Comparison of ENCODE assay signal across 10 cellular contexts in genomic region chr15:38068600-38068999, GRCh38.
DNase-seq lines count a peak whose midpoint lies in the region; ATAC-seq and TF ChIP-seq lines count a peak whose summit lies in the region.
"Had no signal": no experiment of that assay in that cellular context is flagged by ENCODE, and none has a peak within 500 bp of the region (broad histone marks: within the 10 kb centered on the region; RNA-seq: fewer than 3 reads in every experiment).

No MANE protein-coding gene starts in this region.

- no peak overlapping the region for H2BK5ac ChIP-seq in trophoblast cell (ENCODE audit: low read depth, low read length, poor library complexity)

- 54 to 79% methylated on average over 2 of the region's 2 CpGs for WGBS in esophagus squamous epithelium, 2 donors
- no CpG with 5 or more reads among the region's 2 CpGs for WGBS in trophoblast cell (ENCODE audit: extremely low coverage, insufficient coverage, insufficient read length)

- H4K12ac ChIP-seq in trophoblast cell (ENCODE audit: low read depth, low read length) = no peak overlapping the region

- no peak for TF ChIP-seq POLR2A in esophagus squamous epithelium (IDR thresholded peaks at IDR 0.05)

- intact Hi-C loops in esophagus squamous epithelium (cut with DNase I) = no loop called here

- no peak overlapping the region for H3K23ac ChIP-seq in trophoblast cell (ENCODE audit: low read length)

- H2BK120ac ChIP-seq in trophoblast cell (ENCODE audit: insufficient read depth, low read length, poor library complexity) = no peak overlapping the region

- H4K91ac ChIP-seq in trophoblast cell (ENCODE audit: low read depth, low read length) = no peak overlapping the region

- TF ChIP-seq CTCF in esophagus squamous epithelium (IDR thresholded peaks at IDR 0.05) = no peak

- no peaks in the 10 kb centered on the region for H3K27me3 ChIP-seq in BLaER1 treated with 17β-estradiol and CSF1 and Interleukin-3, amounts not matched to agents 10 nM and 100 nM
- H3K27me3 ChIP-seq in SJSA1 (replicated peaks) (no peaks in the 10 kb centered on the region), esophagus squamous epithelium (no peaks in the 10 kb centered on the region), trophoblast cell (ENCODE audit: insufficient read depth, low read length) (no peaks in the 10 kb centered on the region)

- no peak overlapping the region for H2AK5ac ChIP-seq in trophoblast cell (ENCODE audit: low read length)

- peaks cover 8% of the 10 kb centered on the region for H3K79me2 ChIP-seq in trophoblast cell (ENCODE audit: control insufficient read depth, insufficient read depth, low read length, poor library complexity)

- no peak for ATAC-seq in GM18511 (IDR thresholded peaks at IDR 0.05; ENCODE audit: unreplicated experiment)
- no peak for ATAC-seq in GM18498 (IDR thresholded peaks at IDR 0.05; ENCODE audit: unreplicated experiment)

- no peak overlapping the region for H4K8ac ChIP-seq in trophoblast cell (ENCODE audit: low read depth, low read length)

- H3K27ac ChIP-seq in BLaER1 treated with 17β-estradiol and CSF1 and Interleukin-3, amounts not matched to agents 10 nM and 100 nM = peak overlapping the region; percentile 83 to 94 (median 87)
- H3K27ac ChIP-seq in SJSA1 = peak overlapping the region; percentile 90
- H3K27ac ChIP-seq in esophagus squamous epithelium = peak overlapping the region; percentile 27 to 80 (median 72)
- no peak overlapping the region for H3K27ac ChIP-seq in trophoblast cell (ENCODE audit: low read depth, low read length)

- H3K79me1 ChIP-seq in trophoblast cell (ENCODE audit: low read length) = peaks cover 14% of the 10 kb centered on the region

- H2AFZ ChIP-seq in trophoblast cell (ENCODE audit: insufficient read depth, low read length, poor library complexity) = no peak overlapping the region

- DNase-seq in SJSA1 (ENCODE audit: low read depth in 1 of 2, low spot score in 2 of 2) = no peak
- no peak for DNase-seq in esophagus squamous epithelium (lab: John Stamatoyannopoulos, UW)
- no peak for DNase-seq in trophoblast cell
- DNase-seq in DMS79 (lab: John Stamatoyannopoulos, UW) = no peak
- no peak for DNase-seq in NCI-H2196 (lab: John Stamatoyannopoulos, UW; ENCODE audit: unreplicated experiment)
- DNase-seq: activated CD8-positive, alpha-beta memory T cell treated with anti-CD3 and anti-CD28 coated beads for 24 hours; CD4-positive, alpha-beta T cell had no signal

- H3K36me3 ChIP-seq in BLaER1 treated with 17β-estradiol and CSF1 and Interleukin-3, amounts not matched to agents 10 nM and 100 nM = no peaks in the 10 kb centered on the region
- H3K36me3 ChIP-seq in SJSA1 (no peaks in the 10 kb centered on the region), esophagus squamous epithelium (no peaks in the 10 kb centered on the region), trophoblast cell (ENCODE audit: control insufficient read depth in 1 of 2, insufficient read depth in 2 of 2, low read length in 2 of 2) (no peaks in the 10 kb centered on the region)

- peak overlapping the region; percentile 64 to 86 (median 72); a peak in 20 of 22 replicates for H3K9ac ChIP-seq in BLaER1 treated with 17β-estradiol and CSF1 and Interleukin-3, amounts not matched to agents 10 nM and 100 nM
- H3K9ac ChIP-seq in trophoblast cell (ENCODE audit: low read length) = no peak overlapping the region

- peak overlapping the region in 6 of 10 experiments; percentile 27 to 57 (median 48); a peak in 5 of 20 replicates for H3K4me3 ChIP-seq in BLaER1 treated with 17β-estradiol and CSF1 and Interleukin-3, amounts not matched to agents 10 nM and 100 nM
- no peak overlapping the region for H3K4me3 ChIP-seq in SJSA1
- peak overlapping the region in 2 of 4 donors; percentile 22 to 49 for H3K4me3 ChIP-seq in esophagus squamous epithelium
- no peak overlapping the region for H3K4me3 ChIP-seq in trophoblast cell (ENCODE audit: low read depth, low read length)

- H3K4me1 ChIP-seq in BLaER1 treated with 17β-estradiol and CSF1 and Interleukin-3, amounts not matched to agents 10 nM and 100 nM = peaks cover 57 to 95% (median 72%) of the 10 kb centered on the region in 10 experiments
- peaks cover 34% of the 10 kb centered on the region for H3K4me1 ChIP-seq in SJSA1 (replicated peaks)
- H3K4me1 ChIP-seq in esophagus squamous epithelium = peaks cover 22 to 57% (median 30%) of the 10 kb centered on the region in 3 donors
- peaks cover 16 to 24% of the 10 kb centered on the region in 2 experiments for H3K4me1 ChIP-seq in trophoblast cell (ENCODE audit: control insufficient read depth in 1 of 2, insufficient read depth in 2 of 2, low read length in 2 of 2)

- H2BK12ac ChIP-seq in trophoblast cell (ENCODE audit: low read length) = no peak overlapping the region

- H3K4ac ChIP-seq in trophoblast cell (ENCODE audit: low read depth, low read length) = no peak overlapping the region

- H3K9me3 ChIP-seq in BLaER1 treated with 17β-estradiol and CSF1 and Interleukin-3, amounts not matched to agents 10 nM and 100 nM (replicated peaks in 1 of 11) = no peaks in the 10 kb centered on the region
- H3K9me3 ChIP-seq in SJSA1 (replicated peaks) = no peaks in the 10 kb centered on the region
- no peaks in the 10 kb centered on the region for H3K9me3 ChIP-seq in esophagus squamous epithelium
- no peaks in the 10 kb centered on the region for H3K9me3 ChIP-seq in trophoblast cell (ENCODE audit: insufficient read depth, low read depth, low read length)

- H3K4me2 ChIP-seq in BLaER1 treated with 17β-estradiol and CSF1 and Interleukin-3, amounts not matched to agents 10 nM and 100 nM = peak overlapping the region; percentile 83 to 97 (median 91)
- peak overlapping the region; percentile 10 for H3K4me2 ChIP-seq in trophoblast cell (ENCODE audit: low read length)

- no peak overlapping the region for H3K18ac ChIP-seq in trophoblast cell (ENCODE audit: low read length)

- no peaks in the 10 kb centered on the region for H4K20me1 ChIP-seq in BLaER1 treated with 17β-estradiol and CSF1 and Interleukin-3, amounts not matched to agents 10 nM and 100 nM

- no peak overlapping the region for H3K14ac ChIP-seq in trophoblast cell (ENCODE audit: low read length)

Comparison
In these comparisons a context has a peak if more than half of its experiments do, and no peak if none do; other contexts are left out.
1. H3K4me3 ChIP-seq: peak in BLaER1 treated with 17β-estradiol and CSF1 and Interleukin-3, amounts not matched to agents 10 nM and 100 nM (6 of 10); none in SJSA1 (single experiment) and trophoblast cell (single experiment).